ENCODE assay signal across 8 cellular contexts in genomic region chr20:31869942-31870702, GRCh38. TPM values are rescaled to one million over a fixed set of nuclear protein-coding genes. Genes with fewer than 3 reads are reported as not detected.
DNase-seq lines count a peak whose midpoint lies in the region; ATAC-seq and TF ChIP-seq lines count a peak whose summit lies in the region.

TSS of gene DUSP15 (minus strand) at chr20:31870527. CDS start at chr20:31870337, 190 bp downstream.
TSS of gene TTLL9 (plus strand) at chr20:31870634. CDS start at chr20:31871127, 493 bp downstream.

- CTCF ChIA-PET in T-cell (lab: Charles Lee): no interaction called here

- H3K27me3 ChIP-seq in mucosa of stomach (ENCODE audit: control insufficient read depth, insufficient read depth, low read length): peaks cover 32% of the 10 kb centered on the region

- H3K4me1 Mint-ChIP-seq in T-cell: peaks cover 8 to 19% (median 14%) of the 10 kb centered on the region in 3 donors

- H3K27ac Mint-ChIP-seq in T-cell: peak within 1 kb of the TSS in 1 of 2 donors; percentile 18

- ATAC-seq in T-cell (replicated peaks in 1 of 4): peak; percentile 39 to 56 (median 48)

- no peaks in the 10 kb centered on the region for H3K9me3 Mint-ChIP-seq in T-cell

- no peaks in the 10 kb centered on the region for H3K36me3 Mint-ChIP-seq in T-cell

- H3K4me1 ChIP-seq in mucosa of stomach (ENCODE audit: control insufficient read depth, insufficient read depth, low read length) (peaks cover 15% of the 10 kb centered on the region), urinary bladder (ENCODE audit: insufficient read depth) (no peaks in the 10 kb centered on the region)

- peak; percentile 65 for DNase-seq in activated CD8-positive, alpha-beta memory T cell treated with anti-CD3 and anti-CD28 coated beads for 24 hours
- no peak for DNase-seq in activated CD8-positive, alpha-beta memory T cell treated with anti-CD3 and anti-CD28 coated beads, Interleukin-2, amount 50 U/mL, for 48 hours
- no peak for DNase-seq in T-cell
- no peak for DNase-seq in epithelial cell of proximal tubule (ENCODE audit: low read depth)
- DNase-seq in SKM-1 (lab: John Stamatoyannopoulos, UW; ENCODE audit: unreplicated experiment): no peak
- no peak for DNase-seq in cerebellar cortex (ENCODE audit: low spot score)

- POLR2A ChIA-PET in T-cell (lab: Charles Lee): no interaction called here

- TF ChIP-seq CTCF in epithelial cell of proximal tubule (conservative IDR thresholded peaks at IDR 0.05; ENCODE audit: low read depth, low read length): no peak

- H3K9me3 ChIP-seq in mucosa of stomach (ENCODE audit: control insufficient read depth, low read length): no peaks in the 10 kb centered on the region

- H3K9ac ChIP-seq in mucosa of stomach (ENCODE audit: low read length): peak within 1 kb of the TSS; percentile 59

- WGBS in urinary bladder: under 1% methylated on average over 79 of the region's 79 CpGs

- peak within 1 kb of the TSS; percentile 81 to 92 (median 83) for H3K4me3 Mint-ChIP-seq in T-cell

- H3K4me3 ChIP-seq in epithelial cell of proximal tubule (ENCODE audit: low read depth, low read length): peak within 1 kb of the TSS; percentile 45
- H3K4me3 ChIP-seq in mucosa of stomach (ENCODE audit: low read length): peak within 1 kb of the TSS; percentile 22
- H3K4me3 ChIP-seq in urinary bladder (ENCODE audit: low read depth, low read length): peak within 1 kb of the TSS; percentile 67

- H3K36me3 ChIP-seq in mucosa of stomach (ENCODE audit: control insufficient read depth, insufficient read depth, low read length) (no peaks in the 10 kb centered on the region), urinary bladder (ENCODE audit: insufficient read depth) (no peaks in the 10 kb centered on the region)

- H3K27ac ChIP-seq in urinary bladder (ENCODE audit: low read depth): peak within 1 kb of the TSS; percentile 48

- H3K27me3 Mint-ChIP-seq in T-cell: peaks cover 31 to 43% of the 10 kb centered on the region in 2 donors

RNA-seq across cellular contexts. Expression of gene DUSP15, which starts in this region (rescaled TPM):
- total RNA-seq in T-cell (not detected), epithelial cell of proximal tubule (not detected in 2 replicates), urinary bladder (1.4 TPM)
- 4.0 TPM for polyA plus RNA-seq in urinary bladder

RNA-seq across cellular contexts. Expression of gene TTLL9, which starts in this region (rescaled TPM):
- total RNA-seq in T-cell (under 1 TPM in 1 of 5 donors, not detected in 4; 0.16 TPM), epithelial cell of proximal tubule (not detected in 2 replicates), urinary bladder (0.26 TPM)
- polyA plus RNA-seq in urinary bladder: 0.20 TPM

Comparison
In these comparisons a context has a peak if more than half of its experiments do, and no peak if none do; other contexts are left out.
1. Peak in ATAC-seq in T-cell; RNA of the genes that start here not detected or under 1 TPM.